In the genomic region with DNA sequence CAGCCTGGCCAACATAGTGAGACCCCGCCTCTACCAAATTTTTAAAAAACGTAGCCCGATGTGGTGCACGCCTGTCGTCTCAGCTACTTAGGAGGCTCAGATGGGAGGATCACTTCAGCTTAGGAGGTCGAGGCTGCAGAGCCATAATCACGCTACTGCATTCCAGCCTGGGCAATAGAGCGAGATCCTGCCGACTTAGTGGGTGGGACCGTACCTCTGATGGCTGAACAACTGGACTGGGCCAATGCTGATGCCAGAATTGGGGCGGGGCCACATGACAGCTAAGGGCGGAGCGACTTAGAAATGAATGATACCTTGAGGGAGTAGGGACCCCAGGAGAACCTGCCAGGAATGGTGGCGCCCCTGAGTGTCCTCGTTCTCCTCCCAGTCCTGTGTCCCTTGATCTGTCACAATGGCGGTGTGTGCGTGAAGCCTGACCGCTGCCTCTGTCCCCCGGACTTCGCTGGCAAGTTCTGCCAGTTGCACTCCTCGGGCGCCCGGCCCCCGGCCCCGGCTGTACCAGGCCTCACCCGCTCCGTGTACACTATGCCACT, we compare ENCODE assay signal across 8 cellular contexts. TPM values are rescaled to one million over a fixed set of nuclear protein-coding genes. Genes with fewer than 3 reads are reported as not detected.
DNase-seq lines count a peak whose midpoint lies in the region; ATAC-seq and TF ChIP-seq lines count a peak whose summit lies in the region.

No MANE protein-coding gene starts in this region.

- peak; percentile 38 for DNase-seq in activated CD4-positive, alpha-beta T cell treated with anti-CD3 and anti-CD28 coated beads for 36 hours
- no peak for DNase-seq in activated CD4-positive, alpha-beta T cell treated with anti-CD3 and anti-CD28 coated beads for 1 hour
- peak; percentile 44 for DNase-seq in activated CD8-positive, alpha-beta T cell treated with anti-CD3 and anti-CD28 coated beads for 36 hours
- DNase-seq in kidney epithelial cell (ENCODE audit: low read depth) (no peak), SHP77 treated with DMSO at 0.1 percent for 48 hours (lab: John Stamatoyannopoulos, UW) (no peak)

- intact Hi-C loops in activated CD4-positive, alpha-beta T cell treated with anti-CD3 and anti-CD28 coated beads for 36 hours (cut with DNase I, micrococcal nuclease) = loop anchor here (1.0 to 10.0 kb wide), 16 partner anchors 10 to 760 kb away; a partner anchor contains a TSS
- intact Hi-C loops in activated CD8-positive, alpha-beta T cell treated with anti-CD3 and anti-CD28 coated beads for 36 hours (cut with micrococcal nuclease) = no loop called here

- no peaks in the 10 kb centered on the region for H3K36me3 Mint-ChIP-seq in activated CD4-positive, alpha-beta T cell treated with anti-CD3 and anti-CD28 coated beads for 36 hours (ENCODE audit: low read depth)
- H3K36me3 Mint-ChIP-seq in activated CD8-positive, alpha-beta T cell treated with anti-CD3 and anti-CD28 coated beads for 36 hours (ENCODE audit: low read depth) = no peaks in the 10 kb centered on the region

- peak overlapping the region; percentile 30 for H3K27ac ChIP-seq in temporal lobe (ENCODE audit: low read depth, low read length)

- H3K4me1 Mint-ChIP-seq in activated CD4-positive, alpha-beta T cell treated with anti-CD3 and anti-CD28 coated beads for 36 hours = peaks cover 63% of the 10 kb centered on the region
- peaks cover 64% of the 10 kb centered on the region for H3K4me1 Mint-ChIP-seq in activated CD8-positive, alpha-beta T cell treated with anti-CD3 and anti-CD28 coated beads for 36 hours (ENCODE audit: low read depth)

- no peak for TF ChIP-seq CTCF in activated CD8-positive, alpha-beta T cell treated with anti-CD3 and anti-CD28 coated beads for 36 hours (IDR thresholded peaks at IDR 0.05)
- TF ChIP-seq CTCF in kidney epithelial cell (IDR thresholded peaks at IDR 0.05; ENCODE audit: insufficient read depth, low read length, poor library complexity, severe bottlenecking) = no peak

- CTCF ChIA-PET in activated CD4-positive, alpha-beta T cell treated with anti-CD3 and anti-CD28 coated beads for 36 hours (lab: Charles Lee) = interaction anchor here (0.6 to 4.1 kb wide), 9 partner anchors 9 to 191 kb away, joined by 3 to 24 read pairs (median 3); a partner anchor contains a TSS
- CTCF ChIA-PET in activated CD8-positive, alpha-beta T cell treated with anti-CD3 and anti-CD28 coated beads for 36 hours (lab: Charles Lee) = interaction anchor here (1.3 to 7.2 kb wide), 7 partner anchors 10 to 161 kb away, joined by 3 to 51 read pairs (median 12); a partner anchor contains a TSS

- H3K9me3 Mint-ChIP-seq in activated CD4-positive, alpha-beta T cell treated with anti-CD3 and anti-CD28 coated beads for 36 hours (ENCODE audit: low read depth) = no peaks in the 10 kb centered on the region
- no peaks in the 10 kb centered on the region for H3K9me3 Mint-ChIP-seq in activated CD8-positive, alpha-beta T cell treated with anti-CD3 and anti-CD28 coated beads for 36 hours

- no peaks in the 10 kb centered on the region for H3K36me3 ChIP-seq in kidney epithelial cell (ENCODE audit: control insufficient read depth, insufficient read depth, low read length)

- ATAC-seq in activated CD4-positive, alpha-beta T cell treated with anti-CD3 and anti-CD28 coated beads for 36 hours = no peak
- no peak for ATAC-seq in activated CD8-positive, alpha-beta T cell treated with anti-CD3 and anti-CD28 coated beads for 36 hours
- ATAC-seq in GM21825 (IDR thresholded peaks at IDR 0.05; ENCODE audit: unreplicated experiment) = no peak
- no peak for ATAC-seq in HG02938 (IDR thresholded peaks at IDR 0.05; ENCODE audit: unreplicated experiment)

- POLR2A ChIA-PET in activated CD4-positive, alpha-beta T cell treated with anti-CD3 and anti-CD28 coated beads for 36 hours (lab: Charles Lee) = interaction anchor here (0.6 to 1.9 kb wide), 3 partner anchors 9 to 202 kb away, joined by 3 to 15 read pairs (median 7); no protein-coding TSS in a partner anchor
- POLR2A ChIA-PET in activated CD8-positive, alpha-beta T cell treated with anti-CD3 and anti-CD28 coated beads for 36 hours (lab: Charles Lee) = interaction anchor here (1.0 to 4.3 kb wide), 5 partner anchors 10 to 956 kb away, joined by 3 to 31 read pairs (median 3); no protein-coding TSS in a partner anchor

- H3K4me3 ChIP-seq in kidney epithelial cell (ENCODE audit: low read depth, low read length) = peak overlapping the region; percentile 35

- peaks cover 12% of the 10 kb centered on the region for H3K27me3 Mint-ChIP-seq in activated CD4-positive, alpha-beta T cell treated with anti-CD3 and anti-CD28 coated beads for 36 hours
- peaks cover 17% of the 10 kb centered on the region for H3K27me3 Mint-ChIP-seq in activated CD8-positive, alpha-beta T cell treated with anti-CD3 and anti-CD28 coated beads for 36 hours

- peak overlapping the region; percentile 74 for H3K4me3 Mint-ChIP-seq in activated CD4-positive, alpha-beta T cell treated with anti-CD3 and anti-CD28 coated beads for 36 hours
- H3K4me3 Mint-ChIP-seq in activated CD8-positive, alpha-beta T cell treated with anti-CD3 and anti-CD28 coated beads for 36 hours = peak overlapping the region; percentile 77

- H3K27me3 ChIP-seq in kidney epithelial cell (ENCODE audit: control insufficient read depth, insufficient read depth, low read length) = peaks cover 5% of the 10 kb centered on the region

- H3K27ac Mint-ChIP-seq in activated CD4-positive, alpha-beta T cell treated with anti-CD3 and anti-CD28 coated beads for 36 hours = peak overlapping the region; percentile 79
- peak overlapping the region; percentile 89 for H3K27ac Mint-ChIP-seq in activated CD8-positive, alpha-beta T cell treated with anti-CD3 and anti-CD28 coated beads for 36 hours

RNA-seq across cellular contexts. Expression of a gene that starts 3.6 kb away (rescaled TPM):
- total RNA-seq in activated CD4-positive, alpha-beta T cell treated with anti-CD3 and anti-CD28 coated beads for 36 hours = 100 to 1,000 TPM; 142 to 145 TPM
- total RNA-seq in activated CD8-positive, alpha-beta T cell treated with anti-CD3 and anti-CD28 coated beads for 36 hours = 100 to 1,000 TPM; 117 to 121 TPM
- total RNA-seq in kidney epithelial cell = 89.3 and 98.3 TPM in 2 replicates
- total RNA-seq in temporal lobe = 20.7 TPM

RNA-seq across cellular contexts. Expression of a gene that starts 28.1 kb away (rescaled TPM):
- 100 to 1,000 TPM; 100 to 155 TPM for total RNA-seq in activated CD4-positive, alpha-beta T cell treated with anti-CD3 and anti-CD28 coated beads for 36 hours
- total RNA-seq in activated CD8-positive, alpha-beta T cell treated with anti-CD3 and anti-CD28 coated beads for 36 hours = 10 to 100 TPM; 82.8 to 89.3 TPM
- total RNA-seq in kidney epithelial cell (105 and 142 TPM in 2 replicates), temporal lobe (3.4 TPM)

Comparison
In these comparisons a context has a peak if more than half of its experiments do, and no peak if none do; other contexts are left out.
1. DNase-seq: peak in activated CD4-positive, alpha-beta T cell treated with anti-CD3 and anti-CD28 coated beads for 36 hours (single experiment) and activated CD8-positive, alpha-beta T cell treated with anti-CD3 and anti-CD28 coated beads for 36 hours (single experiment); none in activated CD4-positive, alpha-beta T cell treated with anti-CD3 and anti-CD28 coated beads for 1 hour (single experiment), kidney epithelial cell (single experiment) and SHP77 treated with DMSO at 0.1 percent for 48 hours (single experiment).
2. RNA of a gene that starts 28.1 kb away (total RNA-seq): 100 to 155 TPM in activated CD4-positive, alpha-beta T cell treated with anti-CD3 and anti-CD28 coated beads for 36 hours, 105 to 142 TPM in kidney epithelial cell and 82.8 to 89.3 TPM in activated CD8-positive, alpha-beta T cell treated with anti-CD3 and anti-CD28 coated beads for 36 hours; 3.4 TPM in temporal lobe (single experiment); every median in the first group is over 10 times any median in the second.